Comparison of ENCODE assay signal across 14 cellular contexts in the genomic region with DNA sequence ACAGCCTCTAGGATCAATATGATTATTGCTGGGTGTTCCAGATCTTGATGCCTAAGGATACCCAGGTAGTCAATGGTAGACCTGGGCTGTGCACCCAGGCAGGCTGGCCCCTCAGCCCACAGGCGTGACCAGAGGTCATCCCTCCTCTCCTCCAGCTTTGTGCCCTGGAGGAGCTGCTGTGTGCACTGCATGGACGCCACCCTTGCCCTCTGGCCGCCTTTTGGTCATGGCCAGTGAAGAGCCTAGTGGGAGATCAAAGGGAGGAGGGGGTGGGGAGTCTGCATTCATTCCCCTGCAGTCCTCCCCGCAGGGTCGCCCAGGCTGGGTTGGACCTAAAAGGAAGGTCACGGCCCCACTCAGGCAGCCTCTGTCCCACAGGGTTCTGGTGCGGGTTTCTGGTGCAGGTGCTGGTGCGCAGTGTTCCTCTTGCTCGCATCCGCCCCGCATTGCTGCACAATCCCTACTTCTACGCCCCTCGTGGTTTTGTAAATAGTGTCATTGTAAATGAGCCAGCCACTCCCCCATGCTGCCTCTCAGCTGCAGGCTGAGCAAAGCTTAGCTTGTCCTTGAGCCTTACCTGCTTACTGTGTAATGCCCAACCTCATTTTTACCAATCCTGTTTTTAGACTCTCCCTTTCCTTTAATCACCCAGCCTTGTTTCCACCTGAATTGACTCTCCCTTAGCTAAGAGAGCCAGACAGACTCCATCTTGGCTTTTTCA. TPM values are rescaled to one million over a fixed set of nuclear protein-coding genes. Genes with fewer than 3 reads are reported as not detected.
A peak's percentile ranks its signal among the peaks of the same experiment; 100 is the strongest.
DNase-seq lines count a peak whose midpoint lies in the region; ATAC-seq and TF ChIP-seq lines count a peak whose summit lies in the region.
"Had no signal": no experiment of that assay in that cellular context is flagged by ENCODE, and none has a peak within 500 bp of the region (broad histone marks: within the 10 kb centered on the region; RNA-seq: fewer than 3 reads in every experiment).

No MANE protein-coding gene starts in this region.

- H3K4me3 ChIP-seq in DND-41 (ENCODE audit: low read depth in 1 of 2, low read length in 2 of 2) (no peak overlapping the region), ovary (no peak overlapping the region), BE2C (ENCODE audit: low read depth, low read length) (no peak overlapping the region)
- no peak overlapping the region for H3K4me3 ChIP-seq in Jurkat, Clone E6-1 (ENCODE audit: low read length)
- H3K4me3 ChIP-seq in effector memory CD4-positive, alpha-beta T cell (ENCODE audit: insufficient read depth, low read depth, low read length, poor library complexity, severe bottlenecking) = no peak overlapping the region
- H3K4me3 ChIP-seq: spleen had no signal

- peak; percentile 77 for ATAC-seq in DND-41 (ENCODE audit: insufficient read depth, low read depth)
- no peak for ATAC-seq in HG03378 (IDR thresholded peaks at IDR 0.05; ENCODE audit: unreplicated experiment)
- ATAC-seq: activated naive CD4-positive, alpha-beta T cell treated with anti-CD3 and anti-CD28 coated beads, Interleukin-2, amount 50 U/mL, for 72 hours had no signal

- H3K27me3 ChIP-seq in DND-41 (ENCODE audit: insufficient read depth, low read length, poor library complexity) (no peaks in the 10 kb centered on the region), ovary (no peaks in the 10 kb centered on the region), BE2C (no peaks in the 10 kb centered on the region)
- H3K27me3 ChIP-seq in effector memory CD4-positive, alpha-beta T cell (replicated peaks; ENCODE audit: control insufficient read depth, insufficient read depth, low read length, poor library complexity, severe bottlenecking) = no peaks in the 10 kb centered on the region
- H3K27me3 ChIP-seq: spleen had no signal

- TF ChIP-seq EP300 in ovary (IDR thresholded peaks at IDR 0.05) = no peak

- no peak overlapping the region for H3K9ac ChIP-seq in DND-41 (ENCODE audit: low read depth, low read length)

- H3K27ac ChIP-seq in DND-41 (ENCODE audit: low read length) (no peak overlapping the region), ovary (no peak overlapping the region)
- no peak overlapping the region for H3K27ac ChIP-seq in effector memory CD4-positive, alpha-beta T cell (ENCODE audit: insufficient read depth, low read length, poor library complexity, severe bottlenecking)
- H3K27ac ChIP-seq: spleen had no signal

- TF ChIP-seq POLR2A in ovary (IDR thresholded peaks at IDR 0.05) = no peak

- H3K9me3 ChIP-seq in DND-41 (ENCODE audit: insufficient read depth, low read length, severe bottlenecking) (no peaks in the 10 kb centered on the region), ovary (no peaks in the 10 kb centered on the region), BE2C (no peaks in the 10 kb centered on the region)
- H3K9me3 ChIP-seq in effector memory CD4-positive, alpha-beta T cell (ENCODE audit: control insufficient read depth, low read length) = no peaks in the 10 kb centered on the region
- H3K9me3 ChIP-seq: spleen had no signal

- no peak for TF ChIP-seq CTCF in DND-41 (IDR thresholded peaks at IDR 0.05; ENCODE audit: borderline replicate concordance, extremely low read depth, low read length, poor library complexity, severe bottlenecking)
- TF ChIP-seq CTCF in brain (conservative IDR thresholded peaks at IDR 0.05) = no peak
- no peak for TF ChIP-seq CTCF in ovary (IDR thresholded peaks at IDR 0.05)
- TF ChIP-seq CTCF in BE2C (IDR thresholded peaks at IDR 0.05; ENCODE audit: low read depth, low read length) = no peak

- intact Hi-C loops in ovary (cut with DNase I) = no loop called here

- peak overlapping the region in 4 of 5 experiments; percentile 30 to 95 (median 34) for H3K27ac Mint-ChIP-seq in brain
- H3K27ac Mint-ChIP-seq: activated naive CD4-positive, alpha-beta T cell treated with anti-CD3 and anti-CD28 coated beads, Interleukin-2, amount 50 U/mL, for 72 hours; dendritic cell treated with granulocyte-macrophage colony-stimulating factor and Interleukin-4, amounts not matched to agents 40 ng/mL and 50 ng/mL, for 4 days had no signal

- peak overlapping the region in 1 of 5 experiments; percentile 39 for H3K4me3 Mint-ChIP-seq in brain
- H3K4me3 Mint-ChIP-seq: dendritic cell treated with granulocyte-macrophage colony-stimulating factor and Interleukin-4, amounts not matched to agents 40 ng/mL and 50 ng/mL, for 4 days had no signal

- peak; percentile 29 for DNase-seq in DND-41
- peak; percentile 11 for DNase-seq in Jurkat, Clone E6-1 (ENCODE audit: low read depth, low spot score)
- DNase-seq in ovary = peak in 3 of 5 donors; percentile 28 to 58 (median 31)
- DNase-seq in T-helper 2 cell = no peak
- no peak for DNase-seq in BE2C
- DNase-seq in effector memory CD4-positive, alpha-beta T cell = no peak
- DNase-seq: DMS79 treated with DMSO at 0.1 percent for 48 hours, glutamatergic neuron, NCI-H1694, spleen had no signal

- H3K27me3 Mint-ChIP-seq in brain = no peaks in the 10 kb centered on the region
- H3K27me3 Mint-ChIP-seq: dendritic cell treated with granulocyte-macrophage colony-stimulating factor and Interleukin-4, amounts not matched to agents 40 ng/mL and 50 ng/mL, for 4 days had no signal

- 27 to 32% (median 29%) methylated on average over 13 of the region's 13 CpGs for WGBS in ovary, 3 donors

- no peaks in the 10 kb centered on the region for H3K36me3 ChIP-seq in DND-41 (ENCODE audit: insufficient read depth, low read length)
- H3K36me3 ChIP-seq in ovary = no peaks in the 10 kb centered on the region
- no peaks in the 10 kb centered on the region for H3K36me3 ChIP-seq in BE2C
- no peaks in the 10 kb centered on the region for H3K36me3 ChIP-seq in effector memory CD4-positive, alpha-beta T cell (ENCODE audit: control insufficient read depth, insufficient read depth, low read length)
- H3K36me3 ChIP-seq: spleen had no signal

- H3K9me3 Mint-ChIP-seq in brain = peaks cover 0 to 3% (median 0%) of the 10 kb centered on the region in 5 experiments
- H3K9me3 Mint-ChIP-seq: activated naive CD4-positive, alpha-beta T cell treated with anti-CD3 and anti-CD28 coated beads, Interleukin-2, amount 50 U/mL, for 72 hours; dendritic cell treated with granulocyte-macrophage colony-stimulating factor and Interleukin-4, amounts not matched to agents 40 ng/mL and 50 ng/mL, for 4 days had no signal

- no peak overlapping the region for H3K4me2 ChIP-seq in DND-41 (ENCODE audit: insufficient read depth, low read length)

- no peaks in the 10 kb centered on the region for H3K79me2 ChIP-seq in DND-41 (ENCODE audit: insufficient read depth, low read length)

- peaks cover 25% of the 10 kb centered on the region for H3K4me1 Mint-ChIP-seq in brain

- no peaks in the 10 kb centered on the region for H4K20me1 ChIP-seq in DND-41 (ENCODE audit: insufficient read depth, low read length)

- H2AFZ ChIP-seq in DND-41 (ENCODE audit: low read depth, low read length) = no peak overlapping the region; the same call in 1 of the 2 replicates

- H3K4me1 ChIP-seq in DND-41 (ENCODE audit: insufficient read depth, low read length) (no peaks in the 10 kb centered on the region), ovary (ENCODE audit: insufficient read depth) (peaks cover 8% of the 10 kb centered on the region), BE2C (no peaks in the 10 kb centered on the region)
- no peaks in the 10 kb centered on the region for H3K4me1 ChIP-seq in effector memory CD4-positive, alpha-beta T cell (ENCODE audit: control insufficient read depth, insufficient read depth, low read length, poor library complexity, severe bottlenecking)

- H3K36me3 Mint-ChIP-seq in brain = no peaks in the 10 kb centered on the region
- H3K36me3 Mint-ChIP-seq: activated naive CD4-positive, alpha-beta T cell treated with anti-CD3 and anti-CD28 coated beads, Interleukin-2, amount 50 U/mL, for 72 hours had no signal

RNA-seq across cellular contexts. Expression of gene PSMA6, which starts 55.3 kb away (rescaled TPM):
- 613 TPM for polyA plus RNA-seq in Jurkat, Clone E6-1 (2012; ENCODE audit: insufficient read depth, insufficient read length)
- polyA plus RNA-seq in brain (ENCODE audit: insufficient read depth, low read depth, low replicate concordance) (183 TPM), ovary (100 to 1,000 TPM; 101 to 156 TPM)
- total RNA-seq in ovary = 100 to 1,000 TPM in 4 of 7 donors, 10 to 100 TPM in 3; 85.2 to 157 (median 102) TPM
- 217 TPM for polyA plus RNA-seq in BE2C (2012; ENCODE audit: insufficient read depth, insufficient read length, low read depth)

RNA-seq across cellular contexts. Expression of gene NFKBIA, which starts 57.1 kb away (rescaled TPM):
- polyA plus RNA-seq in Jurkat, Clone E6-1 (2012; ENCODE audit: insufficient read depth, insufficient read length) = 26.4 TPM
- polyA plus RNA-seq in brain (ENCODE audit: insufficient read depth, low read depth, low replicate concordance) (50.4 TPM), ovary (100 to 1,000 TPM; 109 to 194 TPM)
- total RNA-seq in ovary = 1,000 to 10,000 TPM in 1 of 7 donors, 100 to 1,000 TPM in 6; 162 to 1,807 (median 236) TPM
- polyA plus RNA-seq in BE2C (2012; ENCODE audit: insufficient read depth, insufficient read length, low read depth) = 111 TPM

Comparison
In these comparisons a context has a peak if more than half of its experiments do, and no peak if none do; other contexts are left out.
1. DNase-seq: peak in DND-41 (single experiment), Jurkat, Clone E6-1 (single experiment) and ovary (3 of 5); none in T-helper 2 cell (0 of 5), BE2C (single experiment) and effector memory CD4-positive, alpha-beta T cell (0 of 3).